Comparison of ENCODE assay signal across 25 cellular contexts in the genomic region with DNA sequence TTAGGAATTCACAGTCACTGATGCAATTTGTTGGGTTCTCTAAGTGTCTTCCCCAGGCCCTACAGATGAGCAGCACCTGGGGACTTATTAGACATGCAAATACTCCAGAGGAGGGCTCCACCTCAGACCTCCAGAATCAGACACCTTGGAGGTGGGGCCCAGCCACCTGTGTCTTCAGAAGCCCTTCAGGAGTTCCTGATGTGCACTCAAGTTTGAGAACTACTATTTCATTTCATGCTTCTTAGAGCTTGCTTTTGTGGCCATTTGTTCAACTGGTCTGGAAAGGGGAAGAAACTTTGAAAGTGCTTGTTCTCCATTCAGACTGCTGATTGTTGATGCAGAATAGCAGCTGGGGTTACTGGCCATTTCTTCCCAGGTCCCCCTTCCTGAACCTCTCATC.
DNase-seq lines count a peak whose midpoint lies in the region; ATAC-seq and TF ChIP-seq lines count a peak whose summit lies in the region.
"Had no signal": no experiment of that assay in that cellular context is flagged by ENCODE, and none has a peak within 500 bp of the region (broad histone marks: within the 10 kb centered on the region; RNA-seq: fewer than 3 reads in every experiment).

No MANE protein-coding gene starts in this region.

- POLR2A ChIA-PET in PC-9 (lab: Charles Lee; ENCODE audit: unreplicated experiment): interaction anchor here (0.6 kb wide), 1 partner anchor 545 kb away, joined by 3 read pairs; no protein-coding TSS in a partner anchor

- H3K4me3 ChIP-seq in DOHH2 (ENCODE audit: low read length): peak overlapping the region; percentile 69
- H3K4me3 ChIP-seq in SU-DHL-6 (ENCODE audit: insufficient read depth, low read length, poor library complexity, severe bottlenecking): peak overlapping the region; percentile 25
- no peak overlapping the region for H3K4me3 ChIP-seq in neuronal stem cell (ENCODE audit: low read length in 2 of 2)
- no peak overlapping the region for H3K4me3 ChIP-seq in PC-9
- H3K4me3 ChIP-seq: smooth muscle cell, uterus had no signal

- no peak overlapping the region for H3K18ac ChIP-seq in neuronal stem cell (ENCODE audit: low read length)

- no peak for TF ChIP-seq CTCF in DOHH2 (IDR thresholded peaks at IDR 0.05; ENCODE audit: low read depth, low read length, poor library complexity, severe bottlenecking)
- TF ChIP-seq CTCF in SU-DHL-6 (IDR thresholded peaks at IDR 0.05; ENCODE audit: insufficient read depth, low read length, poor library complexity, severe bottlenecking): no peak
- no peak for TF ChIP-seq CTCF in PC-9 (conservative IDR thresholded peaks at IDR 0.05)

- no peak overlapping the region for H3K14ac ChIP-seq in neuronal stem cell (ENCODE audit: low read length)

- H3K4me1 ChIP-seq in DOHH2 (ENCODE audit: control insufficient read depth, low read length) (peaks cover 80% of the 10 kb centered on the region), neuronal stem cell (ENCODE audit: control insufficient read depth in 2 of 2, insufficient read depth in 1 of 2, low read depth in 1 of 2, low read length in 2 of 2) (peaks cover 0 to 2% of the 10 kb centered on the region in 2 donors), PC-9 (replicated peaks; ENCODE audit: insufficient read depth) (no peaks in the 10 kb centered on the region; the same call in 1 of the 2 replicates)
- H3K4me1 ChIP-seq: BE2C, parathyroid adenoma, uterus had no signal

- CTCF ChIA-PET in PC-9 (lab: Charles Lee): no interaction called here

- H3K4me2 ChIP-seq in DOHH2 (ENCODE audit: low read length) (peak overlapping the region; percentile 86), SU-DHL-6 (ENCODE audit: low read depth, low read length, poor library complexity, severe bottlenecking) (peak overlapping the region; percentile 74), neuronal stem cell (ENCODE audit: insufficient read depth, low read length, poor library complexity, severe bottlenecking) (no peak overlapping the region), PC-9 (no peak overlapping the region)
- H3K4me2 ChIP-seq: smooth muscle cell had no signal

- H2BK15ac ChIP-seq in neuronal stem cell (ENCODE audit: low read length): no peak overlapping the region

- H4K20me1 ChIP-seq in DOHH2 (ENCODE audit: control insufficient read depth, insufficient read depth, low read depth, low read length): no peaks in the 10 kb centered on the region
- H4K20me1 ChIP-seq in SU-DHL-6 (ENCODE audit: low read depth, low read length): no peaks in the 10 kb centered on the region
- no peaks in the 10 kb centered on the region for H4K20me1 ChIP-seq in PC-9 (ENCODE audit: insufficient read depth)

- peak; percentile 36 for ATAC-seq in HG03025 (IDR thresholded peaks at IDR 0.05; ENCODE audit: low FRiP score, unreplicated experiment)
- ATAC-seq: HepG2; left colon; stimulated activated naive CD8-positive, alpha-beta T cell treated with anti-CD3 and anti-CD28 coated beads, Interleukin-15, amount 100 ng/mL, for 72 hours had no signal

- no peak for DNase-seq in neuronal stem cell (ENCODE audit: low spot score)
- DNase-seq in kidney tubule cell (ENCODE audit: low spot score): no peak
- DNase-seq in OCI-M2 (lab: John Stamatoyannopoulos, UW; ENCODE audit: unreplicated experiment): no peak
- no peak for DNase-seq in PC-9
- DNase-seq: ACHN; activated CD4-positive, alpha-beta T cell treated with anti-CD3 and anti-CD28 coated beads, Interleukin-2, amount 50 U/mL, for 48 hours; activated CD4-positive, CD25-positive, alpha-beta regulatory T cell; activated CD8-positive, alpha-beta memory T cell treated with anti-CD3 and anti-CD28 coated beads, Interleukin-2, amount 50 U/mL, for 48 hours; BE2C; immature natural killer cell; Kasumi-1; left colon; NCI-H1048; NCI-H1694; NCI-H446 treated with DMSO at 0.1 percent for 48 hours; NCI-H774; stimulated activated CD4-positive, alpha-beta T cell treated with anti-CD3 and anti-CD28 coated beads, Interleukin-1b, Interleukin-23, amount 100 ng/mL, for 48 hours; stimulated activated naive CD8-positive, alpha-beta T cell treated with anti-CD3 and anti-CD28 coated beads, Interleukin-15, amount 100 ng/mL, for 72 hours; uterus had no signal

- no peak overlapping the region for H2BK120ac ChIP-seq in neuronal stem cell (ENCODE audit: low read depth, low read length)

- intact Hi-C loops in PC-9 (cut with micrococcal nuclease; ENCODE audit: unreplicated experiment): no loop called here

- H3K27ac ChIP-seq in DOHH2 (ENCODE audit: low read depth, low read length) (peak overlapping the region; percentile 99), SU-DHL-6 (ENCODE audit: low read depth, low read length) (peak overlapping the region; percentile 99), neuronal stem cell (replicated peaks; ENCODE audit: low read length) (no peak overlapping the region), PC-9 (no peak overlapping the region)
- H3K27ac ChIP-seq: parathyroid adenoma, uterus had no signal

- H2BK5ac ChIP-seq in neuronal stem cell (ENCODE audit: low read length): no peak overlapping the region

- H3K23ac ChIP-seq in neuronal stem cell (ENCODE audit: low read depth, low read length, poor library complexity): no peak overlapping the region

- H3K79me2 ChIP-seq in DOHH2 (ENCODE audit: control insufficient read depth, low read length) (no peaks in the 10 kb centered on the region), SU-DHL-6 (ENCODE audit: insufficient read depth, low read length) (no peaks in the 10 kb centered on the region), PC-9 (ENCODE audit: low read depth) (no peaks in the 10 kb centered on the region)
- H3K79me2 ChIP-seq: parathyroid adenoma had no signal

- H2AFZ ChIP-seq in SU-DHL-6 (ENCODE audit: low read depth, low read length, severe bottlenecking) (no peak overlapping the region), neuronal stem cell (ENCODE audit: low read length) (no peak overlapping the region), PC-9 (no peak overlapping the region)
- H2AFZ ChIP-seq: parathyroid adenoma had no signal

- no peak overlapping the region for H4K8ac ChIP-seq in neuronal stem cell (ENCODE audit: low read depth, low read length)

- peak overlapping the region; percentile 44 for H4K91ac ChIP-seq in neuronal stem cell (ENCODE audit: low read depth, low read length, poor library complexity)

- H3K9me2 ChIP-seq in DOHH2 (replicated peaks; ENCODE audit: control insufficient read depth, low read length) (no peaks in the 10 kb centered on the region), SU-DHL-6 (replicated peaks; ENCODE audit: insufficient read depth, low read length) (no peaks in the 10 kb centered on the region), PC-9 (ENCODE audit: insufficient read depth) (no peaks in the 10 kb centered on the region)

- H3F3A ChIP-seq in DOHH2 (ENCODE audit: control insufficient read depth, insufficient read depth) (peaks cover 34% of the 10 kb centered on the region), SU-DHL-6 (ENCODE audit: insufficient read depth) (peaks cover 44% of the 10 kb centered on the region), PC-9 (ENCODE audit: insufficient read depth, low read depth) (no peaks in the 10 kb centered on the region)

- H3K79me1 ChIP-seq in neuronal stem cell (ENCODE audit: low read depth, low read length): no peaks in the 10 kb centered on the region

- H3K9ac ChIP-seq in SU-DHL-6 (ENCODE audit: low read length) (peak overlapping the region; percentile 47), neuronal stem cell (ENCODE audit: low read depth, low read length, poor library complexity) (no peak overlapping the region)
- H3K9ac ChIP-seq: parathyroid adenoma had no signal

- no peaks in the 10 kb centered on the region for H3K27me3 ChIP-seq in DOHH2 (ENCODE audit: control insufficient read depth, low read length)
- no peaks in the 10 kb centered on the region for H3K27me3 ChIP-seq in SU-DHL-6 (ENCODE audit: low read length)
- no peaks in the 10 kb centered on the region for H3K27me3 ChIP-seq in neuronal stem cell (ENCODE audit: control insufficient read depth in 3 of 3, insufficient read depth in 3 of 3, low read depth in 1 of 3, low read length in 3 of 3)
- no peaks in the 10 kb centered on the region for H3K27me3 ChIP-seq in PC-9 (ENCODE audit: insufficient read depth, low read depth)
- H3K27me3 ChIP-seq: BE2C, uterus had no signal

- H2AK5ac ChIP-seq in neuronal stem cell (ENCODE audit: low read depth, low read length): no peak overlapping the region

- H3K36me3 ChIP-seq in DOHH2 (ENCODE audit: control insufficient read depth, low read length) (peaks cover 20% of the 10 kb centered on the region), SU-DHL-6 (ENCODE audit: low read length) (no peaks in the 10 kb centered on the region), neuronal stem cell (replicated peaks in 1 of 2; ENCODE audit: control insufficient read depth in 2 of 2, insufficient read depth in 2 of 2, low read length in 2 of 2) (no peaks in the 10 kb centered on the region), PC-9 (ENCODE audit: low read depth) (no peaks in the 10 kb centered on the region)
- H3K36me3 ChIP-seq: BE2C, uterus had no signal

- no peak overlapping the region for H2BK12ac ChIP-seq in neuronal stem cell (ENCODE audit: low read length)

- H3K4ac ChIP-seq in neuronal stem cell (ENCODE audit: low read length): no peak overlapping the region

- no TSS peak for BruUV-seq in PC-9 (replicated peaks; lab: Mats Ljungman, UMichigan)

- H3K9me3 ChIP-seq in DOHH2 (ENCODE audit: control insufficient read depth, insufficient read depth, low read length): peaks cover 11% of the 10 kb centered on the region; the same call in 1 of the 2 replicates
- no peaks in the 10 kb centered on the region for H3K9me3 ChIP-seq in SU-DHL-6 (ENCODE audit: insufficient read depth, low read length)
- peaks cover 0 to 14% of the 10 kb centered on the region in 2 donors for H3K9me3 ChIP-seq in neuronal stem cell (replicated peaks in 1 of 2; ENCODE audit: control insufficient read depth in 2 of 2, insufficient read depth in 1 of 2, low read depth in 1 of 2, low read length in 2 of 2)
- no peaks in the 10 kb centered on the region for H3K9me3 ChIP-seq in PC-9 (ENCODE audit: insufficient read depth, low read depth)
- H3K9me3 ChIP-seq: BE2C, uterus had no signal

Comparison
In these comparisons a context has a peak if more than half of its experiments do, and no peak if none do; other contexts are left out.
1. H3K27ac ChIP-seq: peak in DOHH2 (single experiment) and SU-DHL-6 (single experiment); none in neuronal stem cell (single experiment) and PC-9 (single experiment).
2. H3K4me2 ChIP-seq: peak in DOHH2 (single experiment) and SU-DHL-6 (single experiment); none in neuronal stem cell (single experiment) and PC-9 (single experiment).
3. H3K4me3 ChIP-seq: peak in DOHH2 (single experiment) and SU-DHL-6 (single experiment); none in neuronal stem cell (0 of 2) and PC-9 (single experiment).